In genomic region chr12:46209165-46209564, GRCh38 we compare ENCODE assay signal across 8 cellular contexts. TPM values are rescaled to one million over a fixed set of nuclear protein-coding genes. Genes with fewer than 3 reads are reported as not detected.
DNase-seq lines count a peak whose midpoint lies in the region; ATAC-seq, FAIRE-seq and TF ChIP-seq lines count a peak whose summit lies in the region.

No MANE protein-coding gene starts in this region.

- no peak overlapping the region for H2AFZ ChIP-seq in mammary epithelial cell (ENCODE audit: low read depth, low read length)

- no peak overlapping the region for H3K4me3 ChIP-seq in mammary epithelial cell (replicated peaks in 1 of 3; ENCODE audit: insufficient read depth in 1 of 3, low read depth in 2 of 3, low read length in 3 of 3)
- H3K4me3 ChIP-seq in pancreas = no peak overlapping the region
- H3K4me3 ChIP-seq in dorsolateral prefrontal cortex = no peak overlapping the region

- H3K4me1 ChIP-seq in mammary epithelial cell (ENCODE audit: insufficient read depth, low read length) = peaks cover 28% of the 10 kb centered on the region
- peaks cover 21 to 34% (median 21%) of the 10 kb centered on the region in 3 donors for H3K4me1 ChIP-seq in pancreas

- CTCF ChIA-PET in mammary epithelial cell (lab: Charles Lee; ENCODE audit: low non-redundant PET) = no interaction called here

- in situ Hi-C loops in mammary epithelial cell (cut with MboI; ENCODE audit: low sequenced_read_pairs in 2 of 2) = no loop called here

- intact Hi-C loops in mammary epithelial cell (cut with micrococcal nuclease) = no loop called here
- intact Hi-C loops in pancreas (cut with DNase I) = no loop called here
- intact Hi-C loops in dorsolateral prefrontal cortex (cut with DNase I) = no loop called here

- dilution Hi-C loops in mammary epithelial cell (cut with HindIII; ENCODE audit: low sequenced_read_pairs) = no loop called here

- H3K9me3 ChIP-seq in mammary epithelial cell (replicated peaks; ENCODE audit: insufficient read depth, low read length) (no peaks in the 10 kb centered on the region), pancreas (no peaks in the 10 kb centered on the region)

- no peak overlapping the region for H3K9ac ChIP-seq in mammary epithelial cell (ENCODE audit: insufficient read depth, low read length)

- H3K27me3 ChIP-seq in mammary epithelial cell (ENCODE audit: insufficient read depth, low read length) (no peaks in the 10 kb centered on the region), pancreas (no peaks in the 10 kb centered on the region), dorsolateral prefrontal cortex (no peaks in the 10 kb centered on the region)

- H3K27ac ChIP-seq in mammary epithelial cell (ENCODE audit: insufficient read depth, low read depth, low read length) (peak overlapping the region; percentile 87), pancreas (peak overlapping the region; percentile 39 to 74 (median 62)), dorsolateral prefrontal cortex (peak overlapping the region in 10 of 59 donors; percentile 1 to 50 (median 14))

- TF ChIP-seq CTCF in mammary epithelial cell (conservative IDR thresholded peaks at IDR 0.05 in 1 of 2, IDR thresholded peaks at IDR 0.05 in 1 of 2; ENCODE audit: extremely low read depth in 1 of 2, insufficient read depth in 1 of 2, low read depth in 1 of 2, low read length in 2 of 2) = no peak
- TF ChIP-seq CTCF in pancreas (IDR thresholded peaks at IDR 0.05) = no peak
- TF ChIP-seq CTCF in dorsolateral prefrontal cortex (IDR thresholded peaks at IDR 0.05 in 54 of 56, conservative IDR thresholded peaks at IDR 0.05 in 2 of 56; ENCODE audit: low read depth in 1 of 56, partially characterized antibody in 56 of 56) = no peak

- BruUV-seq in mammary epithelial cell (replicated peaks; lab: Mats Ljungman, UMichigan) = no TSS peak

- peak in 2 of 4 donors; percentile 5 to 15 for ATAC-seq in pancreas

- peak overlapping the region; percentile 52 for H3K4me2 ChIP-seq in mammary epithelial cell (ENCODE audit: insufficient read depth, low read depth, low read length)

- DNase-seq in DMS153 (lab: John Stamatoyannopoulos, UW) (peak; percentile 61), DMS153 treated with DMSO at 0.1 percent for 48 hours (lab: John Stamatoyannopoulos, UW; ENCODE audit: unreplicated experiment) (no peak), NCI-H1105 (lab: John Stamatoyannopoulos, UW) (peak; percentile 36), mammary epithelial cell (peak; percentile 55), pancreas (no peak), GDM1 (lab: John Stamatoyannopoulos, UW) (no peak), dorsolateral prefrontal cortex (no peak), NCI-H2081 treated with DMSO at 0.1 percent for 48 hours (lab: John Stamatoyannopoulos, UW) (no peak)

- no peaks in the 10 kb centered on the region for H4K20me1 ChIP-seq in mammary epithelial cell (ENCODE audit: insufficient read depth, low read length)

- peaks cover 70% of the 10 kb centered on the region for H3K79me2 ChIP-seq in mammary epithelial cell (ENCODE audit: insufficient read depth, low read length)

- FAIRE-seq in pancreas (lab: Jason Lieb, UNC) = no peak

- 17% methylated on average over 3 of the region's 4 CpGs for WGBS in mammary epithelial cell (ENCODE audit: low coverage, missing lambda C conversion rate)
- 67 to 69% methylated on average over 4 of the region's 4 CpGs for WGBS in pancreas, 2 donors

- H3K36me3 ChIP-seq in mammary epithelial cell (ENCODE audit: insufficient read depth, low read length) (peaks cover 45% of the 10 kb centered on the region), pancreas (peaks cover 0 to 10% (median 0%) of the 10 kb centered on the region in 3 donors)

RNA-seq across cellular contexts. Expression of gene SLC38A1, which starts 59.7 kb away (rescaled TPM):
- total RNA-seq in mammary epithelial cell (100 to 1,000 TPM; 208 to 360 TPM), pancreas (10 to 100 TPM; 19.8 to 78.8 (median 28.6) TPM), dorsolateral prefrontal cortex (100 to 1,000 TPM in 31 of 120 experiments, 10 to 100 TPM in 89; 59.0 to 128 (median 90.2) TPM)
- polyA plus RNA-seq in mammary epithelial cell (106 TPM), pancreas (1 to 10 TPM; 5.7 to 6.7 TPM)
- 301 TPM for polyA minus RNA-seq in mammary epithelial cell

Comparison
In these comparisons a context has a peak if more than half of its experiments do, and no peak if none do; other contexts are left out.
1. DNase-seq: peak in DMS153 (single experiment), NCI-H1105 (single experiment) and mammary epithelial cell (single experiment); none in DMS153 treated with DMSO at 0.1 percent for 48 hours (single experiment), pancreas (0 of 6), GDM1 (single experiment), dorsolateral prefrontal cortex (0 of 10) and NCI-H2081 treated with DMSO at 0.1 percent for 48 hours (single experiment).